Comparison of ENCODE assay signal across 16 cellular contexts in the genomic region with DNA sequence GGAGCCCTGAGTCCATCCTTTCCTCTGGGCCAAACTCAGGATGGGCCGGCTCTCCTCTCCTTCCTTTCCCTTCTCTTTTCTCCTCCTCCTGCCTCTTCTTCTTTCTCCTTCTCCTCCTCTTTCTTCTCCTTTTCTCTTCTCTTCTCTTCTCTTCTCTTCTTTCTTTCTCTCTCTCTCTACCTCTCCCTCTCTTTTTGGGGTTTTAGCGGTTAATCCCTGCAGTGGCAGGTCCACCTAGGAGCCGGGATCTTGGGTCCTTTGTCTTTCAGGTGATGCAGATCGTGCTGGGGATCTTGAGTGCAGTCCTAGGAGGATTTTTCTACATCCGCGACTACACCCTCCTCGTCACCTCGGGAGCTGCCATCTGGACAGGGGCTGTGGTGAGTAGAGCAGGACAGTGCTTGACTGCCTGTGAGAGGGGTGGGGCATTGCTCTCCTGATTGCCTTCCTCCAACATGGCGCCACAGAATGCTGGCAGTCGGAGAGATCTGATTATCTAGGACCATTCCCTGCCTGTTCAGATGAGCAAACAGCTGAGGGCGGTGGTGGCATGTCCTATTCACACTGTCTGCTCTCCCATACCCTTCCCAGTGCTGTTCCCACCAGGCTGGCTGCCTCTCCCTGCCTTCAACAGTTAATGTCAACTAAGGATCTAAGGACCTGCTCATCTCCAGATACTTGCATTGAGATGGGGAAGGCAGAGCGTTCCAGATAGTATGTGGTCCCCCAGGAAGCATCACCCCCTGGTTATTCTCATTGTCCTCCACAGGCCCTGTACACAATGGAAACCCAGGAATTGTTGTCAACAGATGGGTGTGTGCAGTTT. TPM values are rescaled to one million over a fixed set of nuclear protein-coding genes. Genes with fewer than 3 reads are reported as not detected.
DNase-seq lines count a peak whose midpoint lies in the region; ATAC-seq and TF ChIP-seq lines count a peak whose summit lies in the region.
"Had no signal": no experiment of that assay in that cellular context is flagged by ENCODE, and none has a peak within 500 bp of the region (broad histone marks: within the 10 kb centered on the region; RNA-seq: fewer than 3 reads in every experiment).

No MANE protein-coding gene starts in this region.

- no peak for TF ChIP-seq CTCF in CD14-positive monocyte (IDR thresholded peaks at IDR 0.05)

- peaks cover 0 to 44% (median 30%) of the 10 kb centered on the region in 3 donors for H3K27me3 Mint-ChIP-seq in CD14-positive monocyte (ENCODE audit: low read depth in 3 of 3)
- no peaks in the 10 kb centered on the region for H3K27me3 Mint-ChIP-seq in dendritic cell treated with granulocyte-macrophage colony-stimulating factor and Interleukin-4, amounts not matched to agents 40 ng/mL and 50 ng/mL, for 4 days
- peaks cover 28 to 32% of the 10 kb centered on the region in 2 donors for H3K27me3 Mint-ChIP-seq in natural killer cell treated with Interleukin-12 subunit alpha and Interleukin-12 subunit beta and Interleukin-15 and Interleukin-18, amount 100 ng/mL, for 72 hours

- H3K36me3 Mint-ChIP-seq in CD14-positive monocyte, result peaks cover 53 to 67% of the 10 kb centered on the region in 2 donors
- peaks cover 63% of the 10 kb centered on the region for H3K36me3 Mint-ChIP-seq in dendritic cell treated with granulocyte-macrophage colony-stimulating factor and Interleukin-4, amounts not matched to agents 40 ng/mL and 50 ng/mL, for 4 days (ENCODE audit: low read depth)
- H3K36me3 Mint-ChIP-seq in natural killer cell treated with Interleukin-12 subunit alpha and Interleukin-12 subunit beta and Interleukin-15 and Interleukin-18, amount 100 ng/mL, for 72 hours, result peaks cover 7% of the 10 kb centered on the region

- peak overlapping the region; percentile 83 to 93 for H3K4me3 Mint-ChIP-seq in CD14-positive monocyte
- peak overlapping the region; percentile 96 for H3K4me3 Mint-ChIP-seq in dendritic cell treated with granulocyte-macrophage colony-stimulating factor and Interleukin-4, amounts not matched to agents 40 ng/mL and 50 ng/mL, for 4 days
- H3K4me3 Mint-ChIP-seq in natural killer cell treated with Interleukin-12 subunit alpha and Interleukin-12 subunit beta and Interleukin-15 and Interleukin-18, amount 100 ng/mL, for 72 hours, result peak overlapping the region; percentile 44

- DNase-seq in CD14-positive monocyte (ENCODE audit: low spot score) (no peak), NCI-H146 treated with DMSO at 0.1 percent for 48 hours (lab: John Stamatoyannopoulos, UW; ENCODE audit: unreplicated experiment) (peak; percentile 95), glomerular visceral epithelial cell (ENCODE audit: extremely low spot score) (no peak)
- no peak for DNase-seq in natural killer cell treated with Interleukin-12 subunit alpha and Interleukin-12 subunit beta and Interleukin-15 and Interleukin-18, amount 100 ng/mL, for 72 hours (ENCODE audit: low spot score)
- DNase-seq in activated CD4-positive, CD25-positive, alpha-beta regulatory T cell treated with anti-CD3 and anti-CD28 coated beads, Interleukin-2, amount 50 U/mL, for 72 hours, result no peak
- DNase-seq: activated T-cell treated with anti-CD3 and anti-CD28 coated beads for 4 hours, body of pancreas, MG63, NCI-H226, SHP77 had no signal

- peaks cover 11 to 24% (median 19%) of the 10 kb centered on the region in 7 donors for H3K9me3 Mint-ChIP-seq in CD14-positive monocyte
- peaks cover 20% of the 10 kb centered on the region for H3K9me3 Mint-ChIP-seq in dendritic cell treated with granulocyte-macrophage colony-stimulating factor and Interleukin-4, amounts not matched to agents 40 ng/mL and 50 ng/mL, for 4 days
- H3K9me3 Mint-ChIP-seq in natural killer cell treated with Interleukin-12 subunit alpha and Interleukin-12 subunit beta and Interleukin-15 and Interleukin-18, amount 100 ng/mL, for 72 hours, result no peaks in the 10 kb centered on the region

- H3K27ac Mint-ChIP-seq in CD14-positive monocyte, result peak overlapping the region in 2 of 7 donors; percentile 18 to 69
- H3K27ac Mint-ChIP-seq in dendritic cell treated with granulocyte-macrophage colony-stimulating factor and Interleukin-4, amounts not matched to agents 40 ng/mL and 50 ng/mL, for 4 days, result peak overlapping the region; percentile 96
- H3K27ac Mint-ChIP-seq in natural killer cell treated with Interleukin-12 subunit alpha and Interleukin-12 subunit beta and Interleukin-15 and Interleukin-18, amount 100 ng/mL, for 72 hours, result no peak overlapping the region

- intact Hi-C loops in CD14-positive monocyte (cut with micrococcal nuclease), result no loop called here
- intact Hi-C loops in dendritic cell treated with granulocyte-macrophage colony-stimulating factor and Interleukin-4, amounts not matched to agents 40 ng/mL and 50 ng/mL, for 4 days (cut with micrococcal nuclease), result loop anchor here (2.0 to 10.0 kb wide), 2 partner anchors 23 to 73 kb away; no protein-coding TSS in a partner anchor

- no peak for ATAC-seq in natural killer cell treated with Interleukin-12 subunit alpha and Interleukin-12 subunit beta and Interleukin-15 and Interleukin-18, amount 100 ng/mL, for 72 hours
- ATAC-seq in HG03025 (IDR thresholded peaks at IDR 0.05; ENCODE audit: low FRiP score, unreplicated experiment) (no peak), GM19324 (IDR thresholded peaks at IDR 0.05; ENCODE audit: low FRiP score, unreplicated experiment) (no peak)
- ATAC-seq: body of pancreas had no signal

- H3K4me1 Mint-ChIP-seq in CD14-positive monocyte, result peaks cover 40% of the 10 kb centered on the region
- H3K4me1 Mint-ChIP-seq in dendritic cell treated with granulocyte-macrophage colony-stimulating factor and Interleukin-4, amounts not matched to agents 40 ng/mL and 50 ng/mL, for 4 days (ENCODE audit: low read depth), result peaks cover 49% of the 10 kb centered on the region
- peaks cover 0 to 8% of the 10 kb centered on the region in 2 donors for H3K4me1 Mint-ChIP-seq in natural killer cell treated with Interleukin-12 subunit alpha and Interleukin-12 subunit beta and Interleukin-15 and Interleukin-18, amount 100 ng/mL, for 72 hours (ENCODE audit: low read depth in 2 of 2)

RNA-seq across cellular contexts. Expression of gene TMEM176A, which starts 1.6 kb away (rescaled TPM):
- polyA plus RNA-seq in CD14-positive monocyte, result 100 to 1,000 TPM in 1 of 2 donors, 10 to 100 TPM in 1; 14.1 to 285 TPM
- under 1 TPM in 1 of 2 donors, not detected in 1; 0.64 TPM for total RNA-seq in natural killer cell treated with Interleukin-12 subunit alpha and Interleukin-12 subunit beta and Interleukin-15 and Interleukin-18, amount 100 ng/mL, for 72 hours
- total RNA-seq: endothelial cell of umbilical vein, myocyte had no signal
- polyA plus RNA-seq: BJ, endothelial cell of umbilical vein had no signal

RNA-seq across cellular contexts. Expression of gene TMEM176B, which starts 2.0 kb away (rescaled TPM):
- polyA plus RNA-seq in CD14-positive monocyte, result 1,000 to 10,000 TPM in 1 of 2 donors, 10 to 100 TPM in 1; 30.6 to 1,279 TPM
- total RNA-seq in natural killer cell treated with Interleukin-12 subunit alpha and Interleukin-12 subunit beta and Interleukin-15 and Interleukin-18, amount 100 ng/mL, for 72 hours, result 1 to 10 TPM in 1 of 2 donors, not detected in 1; 1.2 TPM
- total RNA-seq: endothelial cell of umbilical vein, myocyte had no signal
- polyA plus RNA-seq: BJ had no signal

RNA-seq across cellular contexts. Expression of gene AOC1, which starts 50.2 kb away (rescaled TPM):
- under 1 TPM in 1 of 2 donors, not detected in 1; 0.31 TPM for polyA plus RNA-seq in CD14-positive monocyte
- total RNA-seq in natural killer cell treated with Interleukin-12 subunit alpha and Interleukin-12 subunit beta and Interleukin-15 and Interleukin-18, amount 100 ng/mL, for 72 hours, result not detected
- total RNA-seq: endothelial cell of umbilical vein had no signal
- polyA plus RNA-seq: BJ, endothelial cell of umbilical vein had no signal

Comparison
In these comparisons a context has a peak if more than half of its experiments do, and no peak if none do; other contexts are left out.
1. H3K4me3 Mint-ChIP-seq: peak in every context shown above with its lines; median percentile 96 in dendritic cell treated with granulocyte-macrophage colony-stimulating factor and Interleukin-4, amounts not matched to agents 40 ng/mL and 50 ng/mL, for 4 days; 88 in CD14-positive monocyte; 44 in natural killer cell treated with Interleukin-12 subunit alpha and Interleukin-12 subunit beta and Interleukin-15 and Interleukin-18, amount 100 ng/mL, for 72 hours.